ENCODE assay signal across 8 cellular contexts in the genomic region with DNA sequence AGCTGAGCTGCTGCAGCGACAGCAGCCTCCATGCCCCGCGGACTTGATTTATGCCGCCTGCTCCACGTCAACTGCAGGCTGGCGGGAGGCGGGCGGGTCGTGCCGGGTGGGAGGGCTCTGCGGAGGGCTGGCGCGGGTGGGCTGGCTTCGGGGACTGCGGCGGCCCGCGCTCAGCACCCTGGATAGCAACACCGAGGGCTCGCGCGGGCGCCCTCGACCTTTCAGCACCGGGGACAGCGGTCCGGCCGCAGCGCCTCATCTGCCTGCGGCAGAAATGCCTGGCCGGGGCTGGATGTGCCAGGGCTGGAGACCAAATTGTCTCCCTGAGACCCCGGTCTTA. TPM values are rescaled to one million over a fixed set of nuclear protein-coding genes. Genes with fewer than 3 reads are reported as not detected.
DNase-seq lines count a peak whose midpoint lies in the region; ATAC-seq and TF ChIP-seq lines count a peak whose summit lies in the region.

No MANE protein-coding gene starts in this region.

- no peak overlapping the region for H3K27ac Mint-ChIP-seq in CD4-positive, CD25-positive, alpha-beta regulatory T cell
- H3K27ac Mint-ChIP-seq in T-cell = no peak overlapping the region

- H3K9me3 ChIP-seq in CD4-positive, CD25-positive, alpha-beta regulatory T cell (ENCODE audit: control insufficient read depth in 2 of 2, low read length in 2 of 2) = no peaks in the 10 kb centered on the region
- H3K9me3 ChIP-seq in left ventricle myocardium inferior (replicated peaks) (no peaks in the 10 kb centered on the region), prostate gland (no peaks in the 10 kb centered on the region)

- intact Hi-C loops in left ventricle myocardium inferior (cut with micrococcal nuclease) (no loop called here), prostate gland (cut with DNase I) (loop anchor here (5.0 kb wide), 1 partner anchor 213 kb away; a partner anchor contains a TSS)

- peaks cover 10% of the 10 kb centered on the region for H3K27me3 ChIP-seq in CD4-positive, CD25-positive, alpha-beta regulatory T cell (ENCODE audit: control insufficient read depth, insufficient read depth, low read length)
- peaks cover 79% of the 10 kb centered on the region for H3K27me3 ChIP-seq in left ventricle myocardium inferior (ENCODE audit: low read depth)
- no peaks in the 10 kb centered on the region for H3K27me3 ChIP-seq in prostate gland (replicated peaks; ENCODE audit: insufficient read depth)

- peak overlapping the region in 2 of 4 donors; percentile 40 to 78 for H3K4me3 Mint-ChIP-seq in CD4-positive, CD25-positive, alpha-beta regulatory T cell
- H3K4me3 Mint-ChIP-seq in T-cell = peak overlapping the region in 2 of 3 donors; percentile 57 to 64

- no peak for TF ChIP-seq POLR2A in prostate gland (IDR thresholded peaks at IDR 0.05)

- peak; percentile 13 to 39 (median 33) for DNase-seq in CD4-positive, CD25-positive, alpha-beta regulatory T cell
- DNase-seq in M059J (ENCODE audit: low read depth) (peak; percentile 77), T-cell (peak in 33 of 34 experiments; percentile 16 to 70 (median 53)), amniotic epithelial cell (ENCODE audit: low read depth) (peak; percentile 83), left ventricle myocardium inferior (peak; percentile 70), prostate gland (ENCODE audit: low spot score) (peak; percentile 56), GF-D8 (lab: John Stamatoyannopoulos, UW) (no peak)

- peaks cover 3% of the 10 kb centered on the region for H3K36me3 Mint-ChIP-seq in CD4-positive, CD25-positive, alpha-beta regulatory T cell
- H3K36me3 Mint-ChIP-seq in T-cell = no peaks in the 10 kb centered on the region

- peaks cover 38% of the 10 kb centered on the region for H3K27me3 Mint-ChIP-seq in CD4-positive, CD25-positive, alpha-beta regulatory T cell
- peaks cover 37 to 42% of the 10 kb centered on the region in 2 donors for H3K27me3 Mint-ChIP-seq in T-cell

- peak in 1 of 2 donors; percentile 44 for ATAC-seq in CD4-positive, CD25-positive, alpha-beta regulatory T cell (ENCODE audit: low read depth in 2 of 2)
- peak; percentile 68 for ATAC-seq in GM21723 (IDR thresholded peaks at IDR 0.05; ENCODE audit: unreplicated experiment)
- ATAC-seq in T-cell (replicated peaks in 1 of 4) = peak; percentile 55 to 67 (median 65)

- peaks cover 0 to 15% (median 3%) of the 10 kb centered on the region in 4 donors for H3K4me1 Mint-ChIP-seq in CD4-positive, CD25-positive, alpha-beta regulatory T cell
- peaks cover 14 to 18% (median 17%) of the 10 kb centered on the region in 3 donors for H3K4me1 Mint-ChIP-seq in T-cell

- CTCF ChIA-PET in T-cell (lab: Charles Lee) = no interaction called here

- peaks cover 0 to 13% (median 4%) of the 10 kb centered on the region in 7 donors for H3K9me3 Mint-ChIP-seq in CD4-positive, CD25-positive, alpha-beta regulatory T cell
- peaks cover 2 to 21% (median 3%) of the 10 kb centered on the region in 3 donors for H3K9me3 Mint-ChIP-seq in T-cell

- no peaks in the 10 kb centered on the region for H3K36me3 ChIP-seq in CD4-positive, CD25-positive, alpha-beta regulatory T cell (ENCODE audit: control insufficient read depth, insufficient read depth, low read length)
- no peaks in the 10 kb centered on the region for H3K36me3 ChIP-seq in left ventricle myocardium inferior
- no peaks in the 10 kb centered on the region for H3K36me3 ChIP-seq in prostate gland

- POLR2A ChIA-PET in T-cell (lab: Charles Lee) = no interaction called here

- peaks cover 6% of the 10 kb centered on the region for H3K4me1 ChIP-seq in CD4-positive, CD25-positive, alpha-beta regulatory T cell (ENCODE audit: control insufficient read depth, insufficient read depth, low read length, poor library complexity, severe bottlenecking)
- H3K4me1 ChIP-seq in left ventricle myocardium inferior = peaks cover 13% of the 10 kb centered on the region
- H3K4me1 ChIP-seq in prostate gland (replicated peaks) = no peaks in the 10 kb centered on the region

- WGBS in prostate gland = 1% methylated on average over 31 of the region's 32 CpGs

- no peak overlapping the region for H3K27ac ChIP-seq in CD4-positive, CD25-positive, alpha-beta regulatory T cell (ENCODE audit: insufficient read depth, low read length, poor library complexity, severe bottlenecking)
- H3K27ac ChIP-seq in left ventricle myocardium inferior (replicated peaks) = no peak overlapping the region
- H3K27ac ChIP-seq in prostate gland = no peak overlapping the region

- H3K4me3 ChIP-seq in CD4-positive, CD25-positive, alpha-beta regulatory T cell (ENCODE audit: low read depth, low read length) = no peak overlapping the region
- H3K4me3 ChIP-seq in left ventricle myocardium inferior (no peak overlapping the region), prostate gland (peak overlapping the region; percentile 23 to 29)

- no peak for TF ChIP-seq CTCF in left ventricle myocardium inferior (IDR thresholded peaks at IDR 0.05; ENCODE audit: borderline replicate concordance)
- TF ChIP-seq CTCF in prostate gland (IDR thresholded peaks at IDR 0.05) = no peak

RNA-seq across cellular contexts. Expression of a gene that starts 0.8 kb away (rescaled TPM):
- total RNA-seq in CD4-positive, CD25-positive, alpha-beta regulatory T cell = not detected
- polyA plus RNA-seq in CD4-positive, CD25-positive, alpha-beta regulatory T cell = not detected
- total RNA-seq in M059J (2014; rRNA removed; shearing (Covaris generic)) = 11.9 and 15.0 TPM in 2 replicates
- total RNA-seq in T-cell (under 1 TPM in 1 of 5 donors, not detected in 4; 0.18 TPM), left ventricle myocardium inferior (0.22 TPM), prostate gland (1 to 10 TPM; 2.1 to 10.0 TPM)

Comparison
In these comparisons a context has a peak if more than half of its experiments do, and no peak if none do; other contexts are left out.
1. H3K4me3 ChIP-seq: peak in prostate gland (2 of 2); none in CD4-positive, CD25-positive, alpha-beta regulatory T cell (single experiment) and left ventricle myocardium inferior (single experiment).